Comparison of ENCODE assay signal across 11 cellular contexts in genomic region chr18:48007381-48007780, GRCh38.
DNase-seq lines count a peak whose midpoint lies in the region; ATAC-seq and TF ChIP-seq lines count a peak whose summit lies in the region.
"Had no signal": no experiment of that assay in that cellular context is flagged by ENCODE, and none has a peak within 500 bp of the region (broad histone marks: within the 10 kb centered on the region; RNA-seq: fewer than 3 reads in every experiment).

No MANE protein-coding gene starts in this region.

- DNase-seq in CD8-positive, alpha-beta T cell: no peak
- DNase-seq in IMR-90: no peak
- no peak for DNase-seq in effector memory CD8-positive, alpha-beta T cell
- DNase-seq in progenitor cell of endocrine pancreas (ENCODE audit: low spot score, unreplicated experiment): no peak
- DNase-seq in T-helper 2 cell: no peak
- no peak for DNase-seq in NCI-H446 treated with DMSO at 0.1 percent for 48 hours (lab: John Stamatoyannopoulos, UW)
- DNase-seq in NCI-H187 (lab: John Stamatoyannopoulos, UW): no peak
- DNase-seq: stimulated activated CD4-positive, alpha-beta T cell treated with anti-CD3 and anti-CD28 coated beads, Interleukin-1b, Interleukin-23, amount 100 ng/mL, for 48 hours had no signal

- no peaks in the 10 kb centered on the region for H3K9me3 Mint-ChIP-seq in CD8-positive, alpha-beta T cell
- H3K9me3 Mint-ChIP-seq in effector memory CD8-positive, alpha-beta T cell: no peaks in the 10 kb centered on the region
- no peaks in the 10 kb centered on the region for H3K9me3 Mint-ChIP-seq in progenitor cell of endocrine pancreas (ENCODE audit: low read depth)
- H3K9me3 Mint-ChIP-seq: activated naive CD8-positive, alpha-beta T cell treated with anti-CD3 and anti-CD28 coated beads, Interleukin-2, amount 10 ng/mL, durations not matched to agents 7 days and 5 days; CD4-positive, alpha-beta T cell had no signal

- H3K14ac ChIP-seq in IMR-90 (replicated peaks; ENCODE audit: low read depth, low read length): no peak overlapping the region

- H3K27me3 ChIP-seq in CD8-positive, alpha-beta T cell (ENCODE audit: insufficient read depth, low read length): peaks cover 4% of the 10 kb centered on the region
- peaks cover 31% of the 10 kb centered on the region for H3K27me3 ChIP-seq in IMR-90 (ENCODE audit: control insufficient read depth, insufficient read depth, low read length)

- H3K27ac Mint-ChIP-seq in CD8-positive, alpha-beta T cell: no peak overlapping the region
- H3K27ac Mint-ChIP-seq in effector memory CD8-positive, alpha-beta T cell: no peak overlapping the region
- no peak overlapping the region for H3K27ac Mint-ChIP-seq in progenitor cell of endocrine pancreas
- H3K27ac Mint-ChIP-seq: activated naive CD8-positive, alpha-beta T cell treated with anti-CD3 and anti-CD28 coated beads, Interleukin-2, amount 10 ng/mL, durations not matched to agents 7 days and 5 days; CD4-positive, alpha-beta T cell; memory B cell had no signal

- H3K36me3 ChIP-seq in CD8-positive, alpha-beta T cell (ENCODE audit: insufficient read depth, low read length): no peaks in the 10 kb centered on the region
- H3K36me3 ChIP-seq in IMR-90 (ENCODE audit: control insufficient read depth, insufficient read depth, low read length): no peaks in the 10 kb centered on the region

- H2AFZ ChIP-seq in IMR-90 (replicated peaks; ENCODE audit: low read length, poor library complexity): peak overlapping the region; percentile 88

- no peak overlapping the region for H3K18ac ChIP-seq in IMR-90 (ENCODE audit: low read depth, low read length)

- no peak overlapping the region for H3K23ac ChIP-seq in IMR-90 (ENCODE audit: low read depth, low read length)

- H3K9me3 ChIP-seq in CD8-positive, alpha-beta T cell (ENCODE audit: low read length): no peaks in the 10 kb centered on the region
- H3K9me3 ChIP-seq in IMR-90 (ENCODE audit: control insufficient read depth, insufficient read depth, low read length): no peaks in the 10 kb centered on the region

- no peak overlapping the region for H3K56ac ChIP-seq in IMR-90 (ENCODE audit: extremely low read depth, insufficient read depth, low read length)

- TF ChIP-seq CTCF in CD8-positive, alpha-beta T cell (IDR thresholded peaks at IDR 0.05): no peak
- no peak for TF ChIP-seq CTCF in IMR-90 (conservative IDR thresholded peaks at IDR 0.05; ENCODE audit: low read depth, low read length)
- no peak for TF ChIP-seq CTCF in progenitor cell of endocrine pancreas (IDR thresholded peaks at IDR 0.05; ENCODE audit: unreplicated experiment)

- no CpG with 5 or more reads among the region's 10 CpGs for WGBS in IMR-90 (ENCODE audit: extremely low coverage in 2 of 2, insufficient read length in 1 of 2), 2 experiments

- no TSS peak for BruUV-seq in IMR-90 (replicated peaks; lab: Mats Ljungman, UMichigan)

- H3K79me1 ChIP-seq in IMR-90 (ENCODE audit: low read depth in 1 of 2, low read length in 2 of 2): no peaks in the 10 kb centered on the region

- no peak overlapping the region for H4K91ac ChIP-seq in IMR-90 (ENCODE audit: insufficient read depth, low read depth, low read length)

- peak overlapping the region; percentile 22 for H3K4me3 Mint-ChIP-seq in CD8-positive, alpha-beta T cell
- peak overlapping the region; percentile 71 to 74 for H3K4me3 Mint-ChIP-seq in effector memory CD8-positive, alpha-beta T cell
- peak overlapping the region; percentile 77 for H3K4me3 Mint-ChIP-seq in progenitor cell of endocrine pancreas (ENCODE audit: low read depth)

- H3K36me3 Mint-ChIP-seq in CD8-positive, alpha-beta T cell: no peaks in the 10 kb centered on the region
- H3K36me3 Mint-ChIP-seq in effector memory CD8-positive, alpha-beta T cell (ENCODE audit: insufficient read depth): no peaks in the 10 kb centered on the region
- no peaks in the 10 kb centered on the region for H3K36me3 Mint-ChIP-seq in progenitor cell of endocrine pancreas (ENCODE audit: insufficient read depth)
- H3K36me3 Mint-ChIP-seq: activated naive CD8-positive, alpha-beta T cell treated with anti-CD3 and anti-CD28 coated beads, Interleukin-2, amount 10 ng/mL, durations not matched to agents 7 days and 5 days; memory B cell had no signal

- H3K27me3 Mint-ChIP-seq in CD8-positive, alpha-beta T cell (ENCODE audit: low read depth): peaks cover 24% of the 10 kb centered on the region
- peaks cover 35 to 45% of the 10 kb centered on the region in 2 donors for H3K27me3 Mint-ChIP-seq in effector memory CD8-positive, alpha-beta T cell
- H3K27me3 Mint-ChIP-seq in progenitor cell of endocrine pancreas: peaks cover 6% of the 10 kb centered on the region

- no peak for ATAC-seq in CD8-positive, alpha-beta T cell
- no peak for ATAC-seq in IMR-90 (ENCODE audit: low read depth)
- no peak for ATAC-seq in effector memory CD8-positive, alpha-beta T cell (replicated peaks)

- no peak overlapping the region for H2BK20ac ChIP-seq in IMR-90 (ENCODE audit: low read depth, low read length)

- intact Hi-C loops in CD8-positive, alpha-beta T cell (cut with DNase I, micrococcal nuclease): loop anchor here in 1 of 2 experiments (5.0 to 10.0 kb wide), 2 partner anchors 133 to 235 kb away; no protein-coding TSS in a partner anchor
- intact Hi-C loops in IMR-90 (cut with micrococcal nuclease): no loop called here

- no peak for TF ChIP-seq RAD21 in IMR-90 (IDR thresholded peaks at IDR 0.05; ENCODE audit: low read length)

- H2AK5ac ChIP-seq in IMR-90 (ENCODE audit: low read depth, low read length): no peak overlapping the region

- H3K4me3 ChIP-seq in CD8-positive, alpha-beta T cell (ENCODE audit: low read depth, low read length): no peak overlapping the region
- H3K4me3 ChIP-seq in IMR-90 (ENCODE audit: insufficient read depth, low read depth, low read length): no peak overlapping the region

- CTCF ChIA-PET in CD8-positive, alpha-beta T cell (lab: Charles Lee): interaction anchor here (0.6 to 2.0 kb wide), 13 partner anchors 9 to 406 kb away, joined by 3 to 14 read pairs (median 4); no protein-coding TSS in a partner anchor
- CTCF ChIA-PET in IMR-90 (lab: Yijun Ruan, JAX): interaction anchor here (0.8 to 1.0 kb wide), 2 partner anchors 11 kb away, joined by 3 read pairs; no protein-coding TSS in a partner anchor

- dilution Hi-C loops in IMR-90 (cut with HindIII; ENCODE audit: low sequenced_read_pairs, unreplicated experiment): no loop called here

- H4K8ac ChIP-seq in IMR-90 (ENCODE audit: low read depth in 2 of 2, low read length in 2 of 2): no peak overlapping the region

- H3K27ac ChIP-seq in CD8-positive, alpha-beta T cell (ENCODE audit: low read depth, low read length): no peak overlapping the region
- H3K27ac ChIP-seq in IMR-90 (ENCODE audit: insufficient read depth, low read length): no peak overlapping the region

- no peak overlapping the region for H2BK15ac ChIP-seq in IMR-90 (ENCODE audit: low read depth, low read length)

- H2BK120ac ChIP-seq in IMR-90 (ENCODE audit: low read depth, low read length): no peak overlapping the region

- H3K4me1 Mint-ChIP-seq in CD8-positive, alpha-beta T cell (ENCODE audit: low read depth): peaks cover 7% of the 10 kb centered on the region
- H3K4me1 Mint-ChIP-seq in effector memory CD8-positive, alpha-beta T cell (ENCODE audit: low read depth in 2 of 2): peaks cover 3 to 8% of the 10 kb centered on the region in 2 donors
- H3K4me1 Mint-ChIP-seq in progenitor cell of endocrine pancreas (ENCODE audit: low read depth): peaks cover 7% of the 10 kb centered on the region

- H3K4me2 ChIP-seq in IMR-90 (ENCODE audit: low read depth, low read length): no peak overlapping the region; the same call in 1 of the 2 replicates

- no peak overlapping the region for H2AK9ac ChIP-seq in IMR-90 (replicated peaks; ENCODE audit: low read depth, low read length, poor library complexity)

- H3K4ac ChIP-seq in IMR-90 (ENCODE audit: low read depth, low read length): no peak overlapping the region

- 0 out of 2 replicates have a peak, but pooled peaks cover 2% of the 10 kb centered on the region for H3K9me1 ChIP-seq in IMR-90 (ENCODE audit: insufficient read depth, low read length)

- no peak overlapping the region for H3K9ac ChIP-seq in IMR-90 (ENCODE audit: low read depth, low read length)

- in situ Hi-C loops in IMR-90 (cut with MboI; ENCODE audit: low sequenced_read_pairs): no loop called here

- H4K5ac ChIP-seq in IMR-90 (ENCODE audit: low read depth, low read length): no peak overlapping the region

- no peaks in the 10 kb centered on the region for H4K20me1 ChIP-seq in IMR-90 (ENCODE audit: insufficient read depth, low read length)

- peaks cover 10% of the 10 kb centered on the region for H3K4me1 ChIP-seq in CD8-positive, alpha-beta T cell (ENCODE audit: insufficient read depth, low read length)
- no peaks in the 10 kb centered on the region for H3K4me1 ChIP-seq in IMR-90 (ENCODE audit: control insufficient read depth, insufficient read depth, low read length)

- TF ChIP-seq POLR2A in IMR-90 (IDR thresholded peaks at IDR 0.05; ENCODE audit: low read depth, low read length): no peak

- H2BK5ac ChIP-seq in IMR-90 (ENCODE audit: low read depth, low read length, poor library complexity, severe bottlenecking): no peak overlapping the region

- POLR2A ChIA-PET in CD8-positive, alpha-beta T cell (lab: Charles Lee): no interaction called here
- POLR2A ChIA-PET in IMR-90 (lab: Charles Lee; ENCODE audit: unreplicated experiment): no interaction called here

TF ChIP-seq in IMR-90, 13 proteins besides CTCF, POLR2A, EP300 and RAD21:
- no peak for TF ChIP-seq MAFK (IDR thresholded peaks at IDR 0.05; ENCODE audit: low read depth, low read length)

Comparison
In these comparisons a context has a peak if more than half of its experiments do, and no peak if none do; other contexts are left out.
1. H3K4me3 Mint-ChIP-seq: peak in every context shown above with its lines; median percentile 77 in progenitor cell of endocrine pancreas; 72 in effector memory CD8-positive, alpha-beta T cell; 22 in CD8-positive, alpha-beta T cell.